19 cellular contexts compared by ENCODE assay signal in the genomic region with DNA sequence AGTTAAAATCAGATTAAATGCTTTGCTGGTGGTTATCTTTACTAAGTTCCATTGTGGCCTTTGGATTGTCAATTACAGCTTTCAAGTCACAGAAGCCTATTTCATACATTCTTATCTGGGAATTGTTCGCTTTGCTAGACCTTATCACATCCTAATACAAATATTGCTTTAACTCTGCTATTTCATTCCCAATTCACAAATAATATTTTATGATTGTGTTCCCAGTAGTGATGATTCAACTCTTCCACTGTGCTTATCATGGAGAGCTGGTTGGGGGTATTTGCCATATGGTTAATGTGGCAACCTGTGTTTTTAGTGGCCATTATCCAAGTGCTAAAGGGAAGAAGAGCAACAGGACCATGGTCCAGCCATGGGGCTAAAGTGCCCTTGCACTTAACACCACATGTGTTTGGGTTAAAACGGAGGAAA.
"Had no signal": no experiment of that assay in that cellular context is flagged by ENCODE, and none has a peak within 500 bp of the region (broad histone marks: within the 10 kb centered on the region; RNA-seq: fewer than 3 reads in every experiment).

No MANE protein-coding gene starts in this region.

- H3K9me3 ChIP-seq: adrenal gland had no signal

- FAIRE-seq: colon, frontal cortex, islet of Langerhans had no signal

- H3K4me1 ChIP-seq: adrenal gland had no signal

- ATAC-seq: activated CD4-positive, alpha-beta T cell treated with anti-CD3 and anti-CD28 coated beads for 36 hours; activated CD8-positive, alpha-beta memory T cell treated with anti-CD3 and anti-CD28 coated beads, Interleukin-2, amount 10 ng/mL, durations not matched to agents 7 days and 5 days; naive thymus-derived CD8-positive, alpha-beta T cell; stimulated activated naive CD8-positive, alpha-beta T cell treated with anti-CD3 and anti-CD28 coated beads, Interleukin-15, Interleukin-2, amounts not matched to agents 100 U/mL and 50 U/mL, for 24 hours; T-cell had no signal

- H3K27ac ChIP-seq: adrenal gland, WERI-Rb-1 had no signal

- H3K4me3 ChIP-seq: adrenal gland, smooth muscle cell had no signal

- H3K4me2 ChIP-seq: smooth muscle cell had no signal

- DNase-seq: activated CD4-positive, alpha-beta memory T cell treated with anti-CD3 and anti-CD28 coated beads for 36 hours; activated CD4-positive, alpha-beta T cell treated with anti-CD3 and anti-CD28 coated beads for 36 hours; activated CD8-positive, alpha-beta memory T cell treated with anti-CD3 and anti-CD28 coated beads, Interleukin-2, amount 10 ng/mL, durations not matched to agents 7 days and 5 days; activated effector memory CD4-positive, alpha-beta T cell treated with Interleukin-2 at 50 U/mL for 16 hours; activated T-cell treated with anti-CD3 and anti-CD28 coated beads, Interleukin-2, amount 50 U/mL, for 24 hours; adrenal gland; effector CD4-positive, alpha-beta T cell; head of caudate nucleus; naive thymus-derived CD8-positive, alpha-beta T cell; stimulated activated CD4-positive, alpha-beta T cell treated with anti-CD3 and anti-CD28 coated beads, Interleukin-4, amount 100 ng/mL, for 4 hours; stimulated activated naive CD8-positive, alpha-beta T cell treated with anti-CD3 and anti-CD28 coated beads, Interleukin-15, Interleukin-2, amounts not matched to agents 100 U/mL and 50 U/mL, for 24 hours; T-cell; T1000; trophoblast cell; WERI-Rb-1 had no signal

- H3K36me3 ChIP-seq: adrenal gland, WERI-Rb-1 had no signal
